In the genomic region with DNA sequence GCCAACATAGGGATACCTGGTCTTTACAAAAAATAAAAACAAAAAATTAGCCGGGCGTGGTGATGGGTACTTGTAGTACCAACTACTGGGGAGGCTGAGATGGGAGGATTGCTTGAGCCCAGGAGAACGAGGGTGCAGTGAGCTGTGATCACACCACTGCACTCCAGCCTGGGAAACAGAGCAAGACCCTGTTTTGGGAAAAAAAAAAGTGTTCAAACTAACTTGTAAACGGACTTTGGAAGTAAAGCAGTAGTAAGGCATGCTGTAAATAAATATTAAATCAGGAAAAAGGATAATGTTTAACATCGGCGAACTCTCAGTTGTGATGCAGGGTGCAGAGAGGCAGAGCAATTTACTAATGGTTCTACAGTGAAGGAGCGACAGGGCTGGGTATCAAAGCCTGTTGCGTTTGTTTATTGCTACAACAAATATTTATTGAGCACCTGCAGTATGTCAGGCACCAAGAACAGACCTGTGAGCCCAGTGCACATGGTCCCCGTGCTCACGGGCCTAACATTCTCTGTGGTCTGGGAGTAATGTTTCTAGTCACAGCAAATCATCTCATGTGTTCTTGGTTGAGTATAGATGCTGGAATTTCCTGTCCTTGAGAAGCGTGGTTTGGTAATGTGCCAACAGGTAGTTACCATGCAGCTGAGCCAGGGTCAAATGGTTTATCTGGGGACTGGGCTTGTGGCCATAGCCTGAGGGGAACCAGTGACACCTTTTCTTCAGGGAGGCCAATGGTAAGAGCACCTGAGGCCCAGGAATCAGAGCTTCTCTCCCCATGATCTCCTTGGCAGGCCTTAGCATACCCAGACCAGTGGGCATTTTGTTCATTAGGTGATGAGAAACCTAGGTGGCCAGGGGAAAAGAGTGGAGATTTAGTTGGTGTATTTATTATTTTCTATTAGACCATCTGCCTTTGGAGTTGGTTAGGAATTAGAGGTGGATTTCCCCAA, we compare ENCODE assay signal across 11 cellular contexts. TPM values are rescaled to one million over a fixed set of nuclear protein-coding genes. Genes with fewer than 3 reads are reported as not detected.
DNase-seq lines count a peak whose midpoint lies in the region; ATAC-seq and FAIRE-seq lines count a peak whose summit lies in the region.
"Had no signal": no experiment of that assay in that cellular context is flagged by ENCODE, and none has a peak within 500 bp of the region (broad histone marks: within the 10 kb centered on the region; RNA-seq: fewer than 3 reads in every experiment).

No MANE protein-coding gene starts in this region.

- H3K9me3 Mint-ChIP-seq in stimulated activated effector memory CD8-positive, alpha-beta T cell treated with anti-CD3 and anti-CD28 coated beads, Interleukin-12 subunit alpha, Interleukin-12 subunit beta, amount 100 ng/mL, for 72 hours, result no peaks in the 10 kb centered on the region

- peaks cover 1% of the 10 kb centered on the region for H3K4me1 Mint-ChIP-seq in stimulated activated effector memory CD8-positive, alpha-beta T cell treated with anti-CD3 and anti-CD28 coated beads, Interleukin-12 subunit alpha, Interleukin-12 subunit beta, amount 100 ng/mL, for 72 hours
- H3K4me1 Mint-ChIP-seq: activated naive CD4-positive, alpha-beta T cell treated with anti-CD3 and anti-CD28 coated beads, Interleukin-2, amount 50 U/mL, for 24 hours had no signal

- H3K27ac Mint-ChIP-seq in stimulated activated effector memory CD8-positive, alpha-beta T cell treated with anti-CD3 and anti-CD28 coated beads, Interleukin-12 subunit alpha, Interleukin-12 subunit beta, amount 100 ng/mL, for 72 hours, result no peak overlapping the region
- H3K27ac Mint-ChIP-seq: activated naive CD4-positive, alpha-beta T cell treated with anti-CD3 and anti-CD28 coated beads, Interleukin-2, amount 50 U/mL, for 24 hours had no signal

- H4K8ac ChIP-seq in mesenchymal stem cell (ENCODE audit: low read length), result no peak overlapping the region

- no peak overlapping the region for H3K4me3 ChIP-seq in mesenchymal stem cell (ENCODE audit: insufficient read depth in 1 of 2, low read depth in 1 of 2, low read length in 2 of 2)
- H3K4me3 ChIP-seq: lower lobe of right lung had no signal

- no peak overlapping the region for H2BK5ac ChIP-seq in mesenchymal stem cell (ENCODE audit: low read depth, low read length, poor library complexity, severe bottlenecking)

- H3K4me2 ChIP-seq in mesenchymal stem cell (ENCODE audit: low read length, poor library complexity, severe bottlenecking), result no peak overlapping the region

- no peak overlapping the region for H3K18ac ChIP-seq in mesenchymal stem cell (ENCODE audit: low read depth in 1 of 2, low read length in 2 of 2)

- H2BK12ac ChIP-seq in mesenchymal stem cell (ENCODE audit: low read length in 2 of 2), result peak overlapping the region in 1 of 2 experiments; percentile 47

- no peak for FAIRE-seq in RCC 7860 (lab: Jason Lieb, UNC)
- FAIRE-seq: small intestine had no signal

- peaks cover 6% of the 10 kb centered on the region for H3K9me3 ChIP-seq in mesenchymal stem cell (ENCODE audit: control insufficient read depth, low read length)
- H3K9me3 ChIP-seq: lower lobe of right lung had no signal

- no peak overlapping the region for H3K23ac ChIP-seq in mesenchymal stem cell (ENCODE audit: low read length in 2 of 2)

- no peak overlapping the region for H2BK120ac ChIP-seq in mesenchymal stem cell (ENCODE audit: low read depth, low read length)

- peaks cover 5 to 18% of the 10 kb centered on the region in 2 experiments for H3K27me3 ChIP-seq in mesenchymal stem cell (ENCODE audit: control insufficient read depth in 1 of 2, insufficient read depth in 1 of 2, low read length in 2 of 2)

- H2AK5ac ChIP-seq in mesenchymal stem cell (ENCODE audit: low read length, severe bottlenecking), result no peak overlapping the region

- ATAC-seq in GM18511 (IDR thresholded peaks at IDR 0.05; ENCODE audit: unreplicated experiment) (peak; percentile 93), HG02571 (IDR thresholded peaks at IDR 0.05; ENCODE audit: unreplicated experiment) (peak; percentile 70), GM21526 (IDR thresholded peaks at IDR 0.05; ENCODE audit: low FRiP score, unreplicated experiment) (no peak)
- no peak for ATAC-seq in stimulated activated effector memory CD8-positive, alpha-beta T cell treated with anti-CD3 and anti-CD28 coated beads, Interleukin-12 subunit alpha, Interleukin-12 subunit beta, amount 100 ng/mL, for 72 hours

- 63% methylated on average over 11 of the region's 11 CpGs for WGBS in mesenchymal stem cell

- peak; percentile 35 for DNase-seq in RCC 7860 (ENCODE audit: low spot score)
- DNase-seq in mesenchymal stem cell, result peak; percentile 37
- no peak for DNase-seq in stimulated activated naive CD4-positive, alpha-beta T cell treated with Interleukin-2 at 50 U/mL for 16 hours (lab: John Stamatoyannopoulos, UW)
- no peak for DNase-seq in mucosa of gallbladder (ENCODE audit: low spot score)
- no peak for DNase-seq in stimulated activated effector memory CD8-positive, alpha-beta T cell treated with anti-CD3 and anti-CD28 coated beads, Interleukin-12 subunit alpha, Interleukin-12 subunit beta, amount 100 ng/mL, for 72 hours (ENCODE audit: low spot score in 2 of 2)
- DNase-seq: lower lobe of right lung, small intestine had no signal

- H3K4ac ChIP-seq in mesenchymal stem cell (ENCODE audit: low read depth in 1 of 2, low read length in 2 of 2), result peak overlapping the region in 1 of 2 experiments; percentile 41

- no peak overlapping the region for H3K9ac ChIP-seq in mesenchymal stem cell (ENCODE audit: low read length)

- no peak overlapping the region for H2AFZ ChIP-seq in mesenchymal stem cell (ENCODE audit: low read depth, low read length)

- peaks cover 3% of the 10 kb centered on the region for H3K4me1 ChIP-seq in mesenchymal stem cell (ENCODE audit: control insufficient read depth, insufficient read depth, low read depth, low read length)
- H3K4me1 ChIP-seq: lower lobe of right lung had no signal

- no peaks in the 10 kb centered on the region for H3K79me1 ChIP-seq in mesenchymal stem cell (replicated peaks; ENCODE audit: low read length, poor library complexity, severe bottlenecking)

- H2BK15ac ChIP-seq in mesenchymal stem cell (ENCODE audit: low read depth, poor library complexity, severe bottlenecking), result no peak overlapping the region

- no peak overlapping the region for H3K27ac ChIP-seq in mesenchymal stem cell (ENCODE audit: low read length, poor library complexity, severe bottlenecking)
- H3K27ac ChIP-seq: lower lobe of right lung had no signal

- no peaks in the 10 kb centered on the region for H3K36me3 Mint-ChIP-seq in stimulated activated effector memory CD8-positive, alpha-beta T cell treated with anti-CD3 and anti-CD28 coated beads, Interleukin-12 subunit alpha, Interleukin-12 subunit beta, amount 100 ng/mL, for 72 hours
- H3K36me3 Mint-ChIP-seq: activated naive CD4-positive, alpha-beta T cell treated with anti-CD3 and anti-CD28 coated beads, Interleukin-2, amount 50 U/mL, for 24 hours had no signal

- no peak overlapping the region for H3K4me3 Mint-ChIP-seq in stimulated activated effector memory CD8-positive, alpha-beta T cell treated with anti-CD3 and anti-CD28 coated beads, Interleukin-12 subunit alpha, Interleukin-12 subunit beta, amount 100 ng/mL, for 72 hours
- H3K4me3 Mint-ChIP-seq: activated naive CD4-positive, alpha-beta T cell treated with anti-CD3 and anti-CD28 coated beads, Interleukin-2, amount 50 U/mL, for 24 hours had no signal

- no peak overlapping the region for H3K14ac ChIP-seq in mesenchymal stem cell (ENCODE audit: low read length in 2 of 2)

- H3K36me3 ChIP-seq in mesenchymal stem cell (ENCODE audit: control insufficient read depth in 1 of 2, insufficient read depth in 2 of 2, low read depth in 1 of 2, low read length in 2 of 2), result no peaks in the 10 kb centered on the region
- H3K36me3 ChIP-seq: lower lobe of right lung had no signal

- H4K91ac ChIP-seq in mesenchymal stem cell (ENCODE audit: low read length), result no peak overlapping the region

RNA-seq across cellular contexts. Expression of a gene that starts 27.9 kb away (rescaled TPM):
- polyA plus RNA-seq in mesenchymal stem cell (2013, experiment 1 of 2), result 1.9 TPM
- polyA plus RNA-seq in mesenchymal stem cell (2013, experiment 2 of 2), result 1.9 TPM
- 12.5 TPM for total RNA-seq in mucosa of gallbladder

RNA-seq across cellular contexts. Expression of a gene that starts 40.0 kb away (rescaled TPM):
- 11.7 TPM for polyA plus RNA-seq in mesenchymal stem cell (2013, experiment 1 of 2)
- 12.0 TPM for polyA plus RNA-seq in mesenchymal stem cell (2013, experiment 2 of 2)
- 9.0 TPM for total RNA-seq in mucosa of gallbladder

Comparison
In these comparisons a context has a peak if more than half of its experiments do, and no peak if none do; other contexts are left out.
1. ATAC-seq: peak in GM18511 (single experiment) and HG02571 (single experiment); none in GM21526 (single experiment) and stimulated activated effector memory CD8-positive, alpha-beta T cell treated with anti-CD3 and anti-CD28 coated beads, Interleukin-12 subunit alpha, Interleukin-12 subunit beta, amount 100 ng/mL, for 72 hours (single experiment).
2. DNase-seq: peak in RCC 7860 (single experiment) and mesenchymal stem cell (single experiment); none in stimulated activated naive CD4-positive, alpha-beta T cell treated with Interleukin-2 at 50 U/mL for 16 hours (single experiment), mucosa of gallbladder (single experiment) and stimulated activated effector memory CD8-positive, alpha-beta T cell treated with anti-CD3 and anti-CD28 coated beads, Interleukin-12 subunit alpha, Interleukin-12 subunit beta, amount 100 ng/mL, for 72 hours (0 of 2).